18 cellular contexts compared by ENCODE assay signal in genomic region chrY:22971026-22971712, GRCh38. TPM values are rescaled to one million over a fixed set of nuclear protein-coding genes. Genes with fewer than 3 reads are reported as not detected.
"Had no signal": no experiment of that assay in that cellular context is flagged by ENCODE, and none has a peak within 500 bp of the region (broad histone marks: within the 10 kb centered on the region; RNA-seq: fewer than 3 reads in every experiment).

No MANE protein-coding gene starts in this region.

RNA-seq across cellular contexts. Expression of gene BPY2, which starts 12.9 kb away (rescaled TPM):
- total RNA-seq: activated naive CD4-positive, alpha-beta T cell treated with anti-CD3 and anti-CD28 coated beads for 36 hours; activated naive CD4-positive, alpha-beta T cell treated with anti-CD3 and anti-CD28 coated beads, Interleukin-2, amount 50 U/mL, for 72 hours; activated naive CD8-positive, alpha-beta T cell treated with anti-CD3 and anti-CD28 coated beads for 36 hours; activated naive CD8-positive, alpha-beta T cell treated with anti-CD3 and anti-CD28 coated beads, Interleukin-2, amount 10 ng/mL, durations not matched to agents 7 days and 5 days; activated T-cell treated with anti-CD3 and anti-CD28 coated beads, Interleukin-2, amount 50 U/mL, for 4 hours; activated T-cell treated with anti-CD3 and anti-CD28 coated beads, Interleukin-2, amount 50 U/mL, for 72 hours; activated T-helper 1 cell treated with anti-CD3 and anti-CD28 coated beads, Interleukin-12 subunit alpha, Interleukin-12 subunit beta, Interleukin-2, Interleukin-4 antibody, amounts not matched to agents 30 ng/mL and 10 ng/mL and 1 ng/mL, durations not matched to agents 14 hours and 24 hours and 36 hours; activated T-helper 2 cell treated with anti-CD3 and anti-CD28 coated beads, Interferon-gamma antibody, Interleukin-2, Interleukin-4, amounts not matched to agents 10 μg/mL and 5 μg/mL and 100 μg/mL, durations not matched to agents 14 hours and 24 hours and 36 hours; adrenal gland; aorta; ascending aorta; astrocyte; breast epithelium; bronchial epithelial cell; cardiac muscle cell; cardiac septum; cerebellum; chondrocyte had no signal
